29 cellular contexts compared by ENCODE assay signal in the genomic region with DNA sequence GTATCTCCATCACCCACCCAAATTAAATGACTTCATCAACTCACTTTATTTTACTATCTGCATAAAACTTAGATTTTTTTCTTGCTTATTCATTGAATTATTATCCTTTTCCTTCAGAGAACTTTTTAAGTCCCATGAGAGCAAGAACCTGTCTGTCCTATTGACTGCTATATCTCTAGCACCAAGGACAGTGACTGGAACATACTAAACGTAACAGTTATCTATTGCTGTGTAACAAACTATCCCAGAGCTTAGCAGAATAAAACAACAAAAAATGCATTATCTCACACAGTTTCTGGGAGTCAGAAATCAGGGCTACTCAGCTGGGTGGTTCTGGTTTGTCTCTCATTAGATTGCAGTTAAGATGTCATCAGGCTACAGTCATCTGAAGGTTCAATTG.
"Had no signal": no experiment of that assay in that cellular context is flagged by ENCODE, and none has a peak within 500 bp of the region (broad histone marks: within the 10 kb centered on the region; RNA-seq: fewer than 3 reads in every experiment).

No MANE protein-coding gene starts in this region.

- H3K4me3 ChIP-seq: colonic mucosa, coronary artery, dorsolateral prefrontal cortex, esophagus muscularis mucosa, esophagus squamous epithelium, gastrocnemius medialis, gastroesophageal sphincter, heart left ventricle, heart right ventricle, hepatocyte had no signal

- ATAC-seq: effector memory CD8-positive, alpha-beta T cell; esophagus mucosa; foreskin keratinocyte; gastrocnemius medialis; gastroesophageal sphincter; heart left ventricle; heart right ventricle had no signal

- DNase-seq: colonic mucosa; cortex of kidney; dermis blood vessel endothelial cell; dorsolateral prefrontal cortex; effector CD4-positive, alpha-beta T cell; effector CD8-positive, alpha-beta T cell; effector memory CD4-positive, alpha-beta T cell; effector memory CD8-positive, alpha-beta T cell; endodermal cell; erythroblast; esophagus squamous epithelium; foreskin fibroblast; foreskin keratinocyte; foreskin melanocyte; gastrocnemius medialis; glutamatergic neuron; head of caudate nucleus; heart left ventricle; heart right ventricle had no signal

- H3K9me3 ChIP-seq: colonic mucosa, esophagus muscularis mucosa, gastrocnemius medialis had no signal

- H3K27ac ChIP-seq: colonic mucosa, coronary artery, dorsolateral prefrontal cortex, epithelial cell of prostate, esophagus muscularis mucosa, esophagus squamous epithelium, foreskin keratinocyte, gastrocnemius medialis, gastroesophageal sphincter, heart left ventricle, heart right ventricle, hepatocyte had no signal

- H3K4me2 ChIP-seq: hepatocyte had no signal

- H3K4me1 ChIP-seq: colonic mucosa, esophagus muscularis mucosa, esophagus squamous epithelium, foreskin keratinocyte, gastrocnemius medialis, gastroesophageal sphincter, heart left ventricle, heart right ventricle had no signal

- FAIRE-seq: colon, endometrium, endothelial cell of umbilical vein, frontal cortex had no signal

- H3K36me3 ChIP-seq: colonic mucosa, esophagus muscularis mucosa, esophagus squamous epithelium, gastrocnemius medialis, gastroesophageal sphincter, heart left ventricle, heart right ventricle had no signal
